ENCODE assay signal across 8 cellular contexts in the genomic region with DNA sequence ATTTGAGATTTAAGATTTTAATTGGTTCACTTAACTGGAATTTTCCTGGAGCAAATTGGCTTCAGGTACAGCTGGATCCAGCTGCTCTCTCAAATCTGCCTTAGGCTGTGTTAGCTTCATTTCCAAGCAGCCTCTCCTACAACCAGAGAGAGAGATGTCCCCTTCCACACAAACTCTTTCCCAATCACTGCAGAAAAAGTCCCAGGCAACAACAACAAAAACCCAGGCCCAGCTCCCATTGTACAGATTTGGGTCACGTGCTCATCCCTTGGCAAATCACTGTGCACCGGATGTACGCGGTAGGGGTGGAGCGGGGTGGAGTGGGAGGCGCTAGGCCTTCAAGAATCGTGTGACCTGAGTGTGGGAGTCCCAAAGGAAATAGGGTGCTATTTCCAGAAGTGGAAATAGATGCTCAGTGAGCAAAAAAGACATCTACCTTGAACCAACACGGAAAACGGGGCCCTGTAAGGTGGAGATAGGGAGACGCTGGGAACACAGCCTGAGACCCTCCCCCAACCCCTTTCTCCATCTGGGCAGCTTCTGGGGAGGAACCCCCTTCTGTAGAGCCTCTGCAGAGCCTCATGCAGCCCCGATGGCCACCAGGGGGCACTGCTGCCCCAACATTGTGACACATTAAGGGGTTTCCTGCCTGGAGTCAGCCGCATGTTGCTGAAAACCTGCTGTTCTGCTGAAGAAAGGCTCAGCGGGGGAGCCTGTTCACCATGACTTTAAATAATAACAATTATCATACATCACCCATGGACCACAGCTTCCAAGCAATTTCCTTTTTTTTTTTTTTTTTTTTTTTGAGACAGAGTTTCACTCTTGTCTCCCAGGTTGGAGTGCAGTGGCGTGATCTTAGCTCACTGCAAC. TPM values are rescaled to one million over a fixed set of nuclear protein-coding genes. Genes with fewer than 3 reads are reported as not detected.
DNase-seq lines count a peak whose midpoint lies in the region; ATAC-seq, FAIRE-seq and TF ChIP-seq lines count a peak whose summit lies in the region.

No MANE protein-coding gene starts in this region.

- intact Hi-C loops in kidney (cut with DNase I) = no loop called here

- peaks cover 3 to 4% of the 10 kb centered on the region in 2 donors for H3K9me3 ChIP-seq in kidney (ENCODE audit: control insufficient read depth in 1 of 2, low read length in 2 of 2)

- H3K27ac ChIP-seq in kidney (ENCODE audit: low read depth in 2 of 2, low read length in 2 of 2) = no peak overlapping the region

- no peaks in the 10 kb centered on the region for H3K4me1 ChIP-seq in kidney (ENCODE audit: control insufficient read depth in 1 of 2, insufficient read depth in 1 of 2, low read depth in 1 of 2, low read length in 2 of 2)

- H3K36me3 ChIP-seq in kidney (ENCODE audit: control insufficient read depth in 1 of 2, insufficient read depth in 2 of 2, low read length in 2 of 2) = peaks cover 0 to 5% of the 10 kb centered on the region in 2 donors

- DNase-seq in GM10266 (ENCODE audit: extremely low spot score) = peak; percentile 94
- DNase-seq in NCI-H446 treated with DMSO at 0.1 percent for 48 hours (lab: John Stamatoyannopoulos, UW) = peak; percentile 52
- peak; percentile 96 for DNase-seq in activated CD4-positive, CD25-positive, alpha-beta regulatory T cell treated with anti-CD3 and anti-CD28 coated beads, Interleukin-2, amount 50 U/mL, for 72 hours
- peak; percentile 86 to 89 for DNase-seq in cardiac fibroblast (ENCODE audit: low read depth in 2 of 2)
- DNase-seq in kidney = peak; percentile 94
- DNase-seq in stimulated activated CD4-positive, alpha-beta T cell treated with anti-CD3 and anti-CD28 coated beads, Interleukin-2, amount 100 ng/mL, for 24 hours = peak; percentile 95 to 97

- H3K4me3 ChIP-seq in cardiac fibroblast (replicated peaks in 1 of 2; ENCODE audit: low read depth in 2 of 2, low read length in 2 of 2) = no peak overlapping the region
- no peak overlapping the region for H3K4me3 ChIP-seq in kidney (ENCODE audit: low read length in 2 of 2)

- peak; percentile 86 for ATAC-seq in HG02943 (IDR thresholded peaks at IDR 0.05; ENCODE audit: low read depth, unreplicated experiment)
- no peak for ATAC-seq in GM21717 (IDR thresholded peaks at IDR 0.05; ENCODE audit: unreplicated experiment)

- H3K9ac ChIP-seq in kidney (ENCODE audit: low read length in 2 of 2) = no peak overlapping the region

- TF ChIP-seq CTCF in GM10266 (IDR thresholded peaks at IDR 0.05; ENCODE audit: control insufficient read depth, insufficient read depth, low read depth, missing control alignments) (peak; percentile 89), cardiac fibroblast (IDR thresholded peaks at IDR 0.05; ENCODE audit: low read depth, low read length) (peak; percentile 92), kidney (IDR thresholded peaks at IDR 0.05; ENCODE audit: borderline replicate concordance, extremely low read depth, insufficient read depth) (peak; percentile 83)

- no peak for FAIRE-seq in kidney (lab: Jason Lieb, UNC)

RNA-seq across cellular contexts. Expression of a gene that starts 25.4 kb away (rescaled TPM):
- total RNA-seq in kidney = 134 TPM
- polyA plus RNA-seq in kidney (ENCODE audit: insufficient read depth, low read depth, low replicate concordance) = 331 TPM

RNA-seq across cellular contexts. Expression of a gene that starts 36.7 kb away (rescaled TPM):
- 24.1 TPM for total RNA-seq in kidney
- 9.6 TPM for polyA plus RNA-seq in kidney (ENCODE audit: insufficient read depth, low read depth, low replicate concordance)

RNA-seq across cellular contexts. Expression of a gene that starts 48.7 kb away (rescaled TPM):
- total RNA-seq in kidney = 33.7 TPM
- polyA plus RNA-seq in kidney (ENCODE audit: insufficient read depth, low read depth, low replicate concordance) = 26.4 TPM
